Comparison of ENCODE assay signal across 10 cellular contexts in the genomic region with DNA sequence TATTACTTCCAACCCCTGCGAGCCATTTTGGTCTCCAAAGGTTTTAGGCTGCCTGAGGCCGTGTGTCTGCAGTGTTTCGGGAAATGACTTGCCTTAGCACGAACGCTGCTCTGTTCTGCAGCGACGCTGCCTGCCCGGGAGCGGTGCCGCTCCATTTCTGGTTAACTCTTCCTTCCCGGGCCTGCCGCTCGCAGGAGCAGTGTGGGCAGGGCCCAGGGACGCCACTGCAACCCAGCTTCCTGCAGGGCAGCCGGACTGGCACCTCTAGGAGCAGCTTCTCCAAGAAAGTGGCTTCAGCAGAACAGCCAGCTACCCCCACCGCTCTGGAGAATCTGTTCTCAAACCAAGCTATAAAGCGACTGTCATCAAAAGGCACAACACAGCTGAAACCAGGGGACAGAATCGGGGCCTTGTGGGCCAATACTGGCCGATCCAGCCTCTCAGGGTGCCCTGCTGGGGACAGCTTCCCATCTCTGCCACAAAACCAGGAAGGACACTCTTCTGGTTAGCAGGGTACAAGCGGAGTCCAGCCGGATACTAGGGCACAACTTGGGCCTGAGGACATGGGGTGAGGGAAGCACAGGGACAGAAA.
DNase-seq lines count a peak whose midpoint lies in the region; ATAC-seq, FAIRE-seq and TF ChIP-seq lines count a peak whose summit lies in the region.
"Had no signal": no experiment of that assay in that cellular context is flagged by ENCODE, and none has a peak within 500 bp of the region (broad histone marks: within the 10 kb centered on the region; RNA-seq: fewer than 3 reads in every experiment).

No MANE protein-coding gene starts in this region.

- intact Hi-C loops in upper lobe of right lung (cut with DNase I), result no loop called here

- ATAC-seq in upper lobe of right lung, result peak; percentile 71

- peak; percentile 22 for DNase-seq in DMS 273 (lab: John Stamatoyannopoulos, UW; ENCODE audit: unreplicated experiment)
- no peak for DNase-seq in DMS 273 treated with DMSO at 0.1 percent for 48 hours (lab: John Stamatoyannopoulos, UW)
- DNase-seq in epidermal melanocyte (ENCODE audit: insufficient read length, low spot score), result peak; percentile 44
- DNase-seq in upper lobe of right lung, result no peak
- no peak for DNase-seq in RCC 7860 (ENCODE audit: low spot score)
- DNase-seq in NCI-H2029 treated with DMSO at 0.1 percent for 48 hours (lab: John Stamatoyannopoulos, UW), result no peak
- no peak for DNase-seq in WERI-Rb-1
- DNase-seq: NCI-H446 had no signal

- H3K27ac ChIP-seq in mesodermal cell (ENCODE audit: low read depth, low read length, severe bottlenecking) (peak overlapping the region; percentile 62), upper lobe of right lung (peak overlapping the region; percentile 71), WERI-Rb-1 (no peak overlapping the region)

- H3K27me3 ChIP-seq in upper lobe of right lung, result no peaks in the 10 kb centered on the region
- H3K27me3 ChIP-seq in WERI-Rb-1 (ENCODE audit: insufficient read depth, low read depth, severe bottlenecking), result no peaks in the 10 kb centered on the region

- 42 to 48% methylated on average over 20 to 21 of the region's 21 CpGs for WGBS in mesodermal cell (ENCODE audit: insufficient coverage in 2 of 2), 2 experiments

- H3K36me3 ChIP-seq in mesodermal cell (ENCODE audit: control insufficient read depth, insufficient read depth, low read length), result no peaks in the 10 kb centered on the region
- H3K36me3 ChIP-seq in upper lobe of right lung, result no peaks in the 10 kb centered on the region
- H3K36me3 ChIP-seq in WERI-Rb-1, result no peaks in the 10 kb centered on the region

- no peak overlapping the region for H3K4me3 ChIP-seq in mesodermal cell (ENCODE audit: extremely low read depth, insufficient read depth, low read length, poor library complexity, severe bottlenecking)
- H3K4me3 ChIP-seq in upper lobe of right lung, result peak overlapping the region; percentile 32
- no peak overlapping the region for H3K4me3 ChIP-seq in WERI-Rb-1 (ENCODE audit: low read depth, low read length)

- FAIRE-seq in RCC 7860 (lab: Jason Lieb, UNC), result no peak
- FAIRE-seq: A204.1 had no signal

- H3K9me3 ChIP-seq in mesodermal cell (ENCODE audit: control insufficient read depth, low read length), result no peaks in the 10 kb centered on the region
- no peaks in the 10 kb centered on the region for H3K9me3 ChIP-seq in upper lobe of right lung
- no peaks in the 10 kb centered on the region for H3K9me3 ChIP-seq in WERI-Rb-1 (ENCODE audit: severe bottlenecking)

- TF ChIP-seq CTCF in upper lobe of right lung (IDR thresholded peaks at IDR 0.05) (no peak), WERI-Rb-1 (IDR thresholded peaks at IDR 0.05; ENCODE audit: low read depth, low read length) (no peak)

- H3K4me1 ChIP-seq in mesodermal cell (ENCODE audit: control insufficient read depth, insufficient read depth, low read length, poor library complexity, severe bottlenecking) (peaks cover 20% of the 10 kb centered on the region), upper lobe of right lung (peaks cover 10% of the 10 kb centered on the region)

Comparison
In these comparisons a context has a peak if more than half of its experiments do, and no peak if none do; other contexts are left out.
1. DNase-seq: peak in DMS 273 (single experiment) and epidermal melanocyte (single experiment); none in DMS 273 treated with DMSO at 0.1 percent for 48 hours (single experiment), upper lobe of right lung (single experiment), RCC 7860 (single experiment), NCI-H2029 treated with DMSO at 0.1 percent for 48 hours (single experiment) and WERI-Rb-1 (single experiment).